Comparison of ENCODE assay signal across 26 cellular contexts in the genomic region with DNA sequence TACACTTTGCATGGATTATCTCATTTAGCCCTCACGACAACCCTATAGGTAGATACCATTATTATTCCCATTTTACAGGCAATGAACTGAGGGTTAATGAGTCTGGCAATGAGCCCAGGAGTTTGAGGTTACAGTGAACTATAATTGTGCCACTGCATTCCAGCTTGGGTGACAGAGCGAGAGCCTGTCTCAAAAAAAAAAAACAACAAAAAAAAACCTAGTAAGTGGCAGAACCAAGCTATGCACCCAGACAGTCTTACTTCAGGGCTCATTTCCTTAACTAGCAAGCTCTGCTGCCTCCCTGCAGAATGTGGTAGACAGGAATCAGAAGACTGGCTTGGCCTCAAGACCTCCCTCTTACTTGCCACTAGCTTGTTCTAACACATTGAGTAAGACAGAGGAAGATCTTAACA.
DNase-seq lines count a peak whose midpoint lies in the region; ATAC-seq and TF ChIP-seq lines count a peak whose summit lies in the region.
"Had no signal": no experiment of that assay in that cellular context is flagged by ENCODE, and none has a peak within 500 bp of the region (broad histone marks: within the 10 kb centered on the region; RNA-seq: fewer than 3 reads in every experiment).

No MANE protein-coding gene starts in this region.

- H3K4me3 ChIP-seq in DND-41 (ENCODE audit: low read depth in 1 of 2, low read length in 2 of 2), result no peak overlapping the region
- H3K4me3 ChIP-seq: gastrocnemius medialis, GM23248, transverse colon had no signal

- H3K9ac ChIP-seq in DND-41 (ENCODE audit: low read depth, low read length), result no peak overlapping the region
- H3K9ac ChIP-seq: GM23248 had no signal

- no peaks in the 10 kb centered on the region for H4K20me1 ChIP-seq in DND-41 (ENCODE audit: insufficient read depth, low read length)

- no peak for TF ChIP-seq CTCF in DND-41 (IDR thresholded peaks at IDR 0.05; ENCODE audit: borderline replicate concordance, extremely low read depth, low read length, poor library complexity, severe bottlenecking)

- no peak overlapping the region for H3K27ac Mint-ChIP-seq in activated T-cell treated with anti-CD3 and anti-CD28 coated beads, Interleukin-2, amount 50 U/mL, for 24 hours
- H3K27ac Mint-ChIP-seq: activated naive CD4-positive, alpha-beta T cell treated with anti-CD3 and anti-CD28 coated beads, Interleukin-2, amount 50 U/mL, for 24 hours; activated T-cell treated with anti-CD3 and anti-CD28 coated beads, Interleukin-2, amount 50 U/mL, for 72 hours; CD14-positive monocyte; IgD-negative memory B cell; stimulated activated naive CD8-positive, alpha-beta T cell treated with anti-CD3 and anti-CD28 coated beads, Interleukin-15, amount 100 ng/mL, for 72 hours had no signal

- H3K4me3 Mint-ChIP-seq in activated T-cell treated with anti-CD3 and anti-CD28 coated beads, Interleukin-2, amount 50 U/mL, for 24 hours, result no peak overlapping the region
- H3K4me3 Mint-ChIP-seq: activated naive CD4-positive, alpha-beta T cell treated with anti-CD3 and anti-CD28 coated beads, Interleukin-2, amount 50 U/mL, for 24 hours; activated T-cell treated with anti-CD3 and anti-CD28 coated beads, Interleukin-2, amount 50 U/mL, for 72 hours; CD14-positive monocyte; IgD-negative memory B cell; stimulated activated naive CD8-positive, alpha-beta T cell treated with anti-CD3 and anti-CD28 coated beads, Interleukin-15, amount 100 ng/mL, for 72 hours had no signal

- no peaks in the 10 kb centered on the region for H3K79me2 ChIP-seq in DND-41 (ENCODE audit: insufficient read depth, low read length)

- no peak overlapping the region for H3K4me2 ChIP-seq in DND-41 (ENCODE audit: insufficient read depth, low read length)

- no peaks in the 10 kb centered on the region for H3K27me3 ChIP-seq in DND-41 (ENCODE audit: insufficient read depth, low read length, poor library complexity)
- H3K27me3 ChIP-seq: gastrocnemius medialis, transverse colon had no signal

- DNase-seq in DND-41 (no peak), KBM-7 (peak; percentile 67), NCI-H69 (lab: John Stamatoyannopoulos, UW) (peak; percentile 28), kidney tubule cell (ENCODE audit: low spot score) (peak; percentile 39), ACHN (no peak)
- no peak for DNase-seq in activated T-cell treated with anti-CD3 and anti-CD28 coated beads, Interleukin-2, amount 50 U/mL, for 24 hours
- no peak for DNase-seq in activated naive CD4-positive, alpha-beta T cell treated with anti-CD3 and anti-CD28 coated beads, Interleukin-2, amount 50 U/mL, for 16 hours
- DNase-seq: activated CD4-positive, CD25-positive, alpha-beta regulatory T cell treated with anti-CD3 and anti-CD28 coated beads, Interleukin-2, amount 50 U/mL, for 72 hours; activated T-cell treated with anti-CD3 and anti-CD28 coated beads, Interleukin-2, amount 50 U/mL, for 72 hours; aorta; central memory CD4-positive, alpha-beta T cell; gastrocnemius medialis; GDM1; GM23248; kidney glomerular epithelial cell; NCI-H774; retina; stimulated activated CD4-positive, alpha-beta T cell treated with anti-CD3 and anti-CD28 coated beads, Interleukin-4, amount 100 ng/mL, for 4 hours; stimulated activated naive CD8-positive, alpha-beta T cell treated with anti-CD3 and anti-CD28 coated beads, Interleukin-15, amount 100 ng/mL, for 72 hours; T1000; transverse colon had no signal

- H3K4me1 Mint-ChIP-seq in activated T-cell treated with anti-CD3 and anti-CD28 coated beads, Interleukin-2, amount 50 U/mL, for 24 hours (ENCODE audit: low read depth), result no peaks in the 10 kb centered on the region
- H3K4me1 Mint-ChIP-seq: activated naive CD4-positive, alpha-beta T cell treated with anti-CD3 and anti-CD28 coated beads, Interleukin-2, amount 50 U/mL, for 24 hours; IgD-negative memory B cell; stimulated activated naive CD8-positive, alpha-beta T cell treated with anti-CD3 and anti-CD28 coated beads, Interleukin-15, amount 100 ng/mL, for 72 hours had no signal

- H3K36me3 Mint-ChIP-seq in activated T-cell treated with anti-CD3 and anti-CD28 coated beads, Interleukin-2, amount 50 U/mL, for 24 hours (ENCODE audit: low read depth), result no peaks in the 10 kb centered on the region
- H3K36me3 Mint-ChIP-seq: activated naive CD4-positive, alpha-beta T cell treated with anti-CD3 and anti-CD28 coated beads, Interleukin-2, amount 50 U/mL, for 24 hours; IgD-negative memory B cell had no signal

- H3K27ac ChIP-seq in DND-41 (ENCODE audit: low read length), result no peak overlapping the region
- H3K27ac ChIP-seq: gastrocnemius medialis, GM23248, transverse colon had no signal

- peaks cover 4% of the 10 kb centered on the region for H3K27me3 Mint-ChIP-seq in activated T-cell treated with anti-CD3 and anti-CD28 coated beads, Interleukin-2, amount 50 U/mL, for 24 hours
- H3K27me3 Mint-ChIP-seq: activated naive CD4-positive, alpha-beta T cell treated with anti-CD3 and anti-CD28 coated beads, Interleukin-2, amount 50 U/mL, for 24 hours; stimulated activated naive CD8-positive, alpha-beta T cell treated with anti-CD3 and anti-CD28 coated beads, Interleukin-15, amount 100 ng/mL, for 72 hours had no signal

- H3K9me3 ChIP-seq in DND-41 (ENCODE audit: insufficient read depth, low read length, severe bottlenecking), result no peaks in the 10 kb centered on the region
- H3K9me3 ChIP-seq: gastrocnemius medialis, transverse colon had no signal

- H3K36me3 ChIP-seq in DND-41 (ENCODE audit: insufficient read depth, low read length), result no peaks in the 10 kb centered on the region
- H3K36me3 ChIP-seq: gastrocnemius medialis, transverse colon had no signal

- H3K9me3 Mint-ChIP-seq in activated T-cell treated with anti-CD3 and anti-CD28 coated beads, Interleukin-2, amount 50 U/mL, for 24 hours, result no peaks in the 10 kb centered on the region
- H3K9me3 Mint-ChIP-seq: activated naive CD4-positive, alpha-beta T cell treated with anti-CD3 and anti-CD28 coated beads, Interleukin-2, amount 50 U/mL, for 24 hours; activated T-cell treated with anti-CD3 and anti-CD28 coated beads, Interleukin-2, amount 50 U/mL, for 72 hours; IgD-negative memory B cell had no signal

- no peaks in the 10 kb centered on the region for H3K4me1 ChIP-seq in DND-41 (ENCODE audit: insufficient read depth, low read length)
- H3K4me1 ChIP-seq: gastrocnemius medialis, transverse colon had no signal

- H2AFZ ChIP-seq in DND-41 (ENCODE audit: low read depth, low read length), result no peak overlapping the region
- H2AFZ ChIP-seq: GM23248 had no signal

- in situ Hi-C loops in KBM-7 (cut with MboI; ENCODE audit: low pct_unique_long_range_greater_than_20kb, low sequenced_read_pairs), result no loop called here
- in situ Hi-C loops in ACHN (cut with HindIII; ENCODE audit: low pct_ligation_motif_present, low pct_unique_long_range_greater_than_20kb, low sequenced_read_pairs), result no loop called here

- peak; percentile 39; the same call in 1 of the 3 replicates for ATAC-seq in DND-41 (ENCODE audit: insufficient read depth, low read depth)
- no peak for ATAC-seq in HG02571 (IDR thresholded peaks at IDR 0.05; ENCODE audit: unreplicated experiment)
- ATAC-seq: activated T-cell treated with anti-CD3 and anti-CD28 coated beads, Interleukin-2, amount 50 U/mL, for 72 hours; Panc1; stimulated activated naive CD8-positive, alpha-beta T cell treated with anti-CD3 and anti-CD28 coated beads, Interleukin-15, amount 100 ng/mL, for 72 hours had no signal

Comparison
In these comparisons a context has a peak if more than half of its experiments do, and no peak if none do; other contexts are left out.
1. DNase-seq: peak in KBM-7 (single experiment), NCI-H69 (single experiment) and kidney tubule cell (single experiment); none in DND-41 (single experiment), activated T-cell treated with anti-CD3 and anti-CD28 coated beads, Interleukin-2, amount 50 U/mL, for 24 hours (single experiment), ACHN (single experiment) and activated naive CD4-positive, alpha-beta T cell treated with anti-CD3 and anti-CD28 coated beads, Interleukin-2, amount 50 U/mL, for 16 hours (single experiment).